Comparison of ENCODE assay signal across 17 cellular contexts in genomic region chr5:98065261-98065909, GRCh38.
"Had no signal": no experiment of that assay in that cellular context is flagged by ENCODE, and none has a peak within 500 bp of the region (broad histone marks: within the 10 kb centered on the region; RNA-seq: fewer than 3 reads in every experiment).

No MANE protein-coding gene starts in this region.

- H3K4me3 ChIP-seq: cardiac muscle cell, left ventricle myocardium inferior, mucosa of descending colon, neural progenitor cell, psoas muscle, transverse colon, vagina had no signal

- H3K4me1 ChIP-seq: left ventricle myocardium inferior, psoas muscle, transverse colon, vagina had no signal

- H3K9me3 ChIP-seq: left ventricle myocardium inferior, mucosa of descending colon, psoas muscle, transverse colon, vagina had no signal

- H3K36me3 ChIP-seq: cardiac muscle cell, left ventricle myocardium inferior, neural progenitor cell, transverse colon, vagina had no signal

- H3K27ac ChIP-seq: cardiac muscle cell, left ventricle myocardium inferior, neural progenitor cell, psoas muscle, transverse colon, vagina had no signal

- H2AFZ ChIP-seq: neural progenitor cell had no signal

- ATAC-seq: mucosa of descending colon; psoas muscle; right cardiac atrium; stimulated activated naive CD8-positive, alpha-beta T cell treated with anti-CD3 and anti-CD28 coated beads, Interleukin-15, Interleukin-2, amounts not matched to agents 100 U/mL and 50 U/mL, for 24 hours; T-helper 17 cell had no signal

- H3K9ac ChIP-seq: neural progenitor cell had no signal

- H3K27me3 ChIP-seq: cardiac muscle cell, neural progenitor cell, transverse colon, vagina had no signal

- DNase-seq: activated CD4-positive, alpha-beta T cell treated with anti-CD3 and anti-CD28 coated beads, Interleukin-2, amount 50 U/mL, for 4 hours; effector memory CD4-positive, alpha-beta T cell; immature natural killer cell; kidney glomerular epithelial cell; left ventricle myocardium inferior; mucosa of descending colon; naive B cell; psoas muscle; right cardiac atrium; stimulated activated CD4-positive, alpha-beta T cell treated with anti-CD3 and anti-CD28 coated beads, Interleukin-2, amount 100 ng/mL, for 24 hours; stimulated activated naive CD8-positive, alpha-beta T cell treated with anti-CD3 and anti-CD28 coated beads, Interleukin-15, Interleukin-2, amounts not matched to agents 100 U/mL and 50 U/mL, for 24 hours; substantia nigra; T-helper 17 cell; transverse colon had no signal
